Comparison of ENCODE assay signal across 8 cellular contexts in genomic region chr7:155644178-155644970, GRCh38.
DNase-seq lines count a peak whose midpoint lies in the region; ATAC-seq lines count a peak whose summit lies in the region.

TSS of gene RBM33 (plus strand) at chr7:155644661. CDS start at chr7:155644877, 216 bp downstream.

- peak; percentile 86 for ATAC-seq in GM18909 (IDR thresholded peaks at IDR 0.05; ENCODE audit: poor library complexity, unreplicated experiment)
- ATAC-seq in HG03159 (IDR thresholded peaks at IDR 0.05; ENCODE audit: unreplicated experiment): peak; percentile 72

- DNase-seq in AG08396 (ENCODE audit: low spot score) (peak; percentile 92), NCI-H226 (peak; percentile 88), caudate nucleus (lab: John Stamatoyannopoulos, UW) (peak in 58 of 61 donors; percentile 30 to 93 (median 78)), iris pigment epithelial cell (ENCODE audit: low read depth) (peak; percentile 86)
- peak; percentile 65 to 84 (median 68) for DNase-seq in activated CD4-positive, CD25-positive, alpha-beta regulatory T cell (lab: John Stamatoyannopoulos, UW)
- peak; percentile 68 to 73 for DNase-seq in stimulated activated CD4-positive, alpha-beta T cell treated with anti-CD3 and anti-CD28 coated beads, Interleukin-12 subunit alpha, Interleukin-12 subunit beta, amount 100 ng/mL, for 24 hours (ENCODE audit: low read depth in 2 of 2)

- peak within 1 kb of the TSS; percentile 81 for H3K27ac ChIP-seq in caudate nucleus (ENCODE audit: low read depth, low read length)

Comparison
In these comparisons a context has a peak if more than half of its experiments do, and no peak if none do; other contexts are left out.
1. Peak in every context shown above with its lines: DNase-seq, ATAC-seq and H3K27ac ChIP-seq.